32 cellular contexts compared by ENCODE assay signal in genomic region chr20:16179919-16180318, GRCh38.
"Had no signal": no experiment of that assay in that cellular context is flagged by ENCODE, and none has a peak within 500 bp of the region (broad histone marks: within the 10 kb centered on the region; RNA-seq: fewer than 3 reads in every experiment).

No MANE protein-coding gene starts in this region.

- H3K9me3 ChIP-seq: ascending aorta had no signal

- ATAC-seq: activated CD4-positive, alpha-beta T cell treated with anti-CD3 and anti-CD28 coated beads for 36 hours; activated CD4-positive, CD25-positive, alpha-beta regulatory T cell treated with anti-CD3 and anti-CD28 coated beads, Interleukin-2, amount 50 U/mL, for 24 hours; activated CD8-positive, alpha-beta memory T cell treated with anti-CD3 and anti-CD28 coated beads, Interleukin-2, amount 10 ng/mL, durations not matched to agents 7 days and 5 days; activated CD8-positive, alpha-beta T cell treated with anti-CD3 and anti-CD28 coated beads, Interleukin-2, amount 10 ng/mL, durations not matched to agents 7 days and 5 days; activated naive CD8-positive, alpha-beta T cell treated with anti-CD3 and anti-CD28 coated beads, Interleukin-2, amount 50 U/mL, for 24 hours; WTC11 had no signal

- H3K36me3 ChIP-seq: ascending aorta, cardiac muscle cell, WERI-Rb-1 had no signal

- FAIRE-seq: bronchial epithelial cell, TTC549 had no signal

- H3K27me3 ChIP-seq: ascending aorta, cardiac muscle cell had no signal

- H3K4me1 ChIP-seq: ascending aorta had no signal

- DNase-seq: activated CD4-positive, alpha-beta memory T cell treated with anti-CD3 and anti-CD28 coated beads, Interleukin-2, amount 10 ng/mL, durations not matched to agents 7 days and 5 days; activated CD4-positive, alpha-beta T cell treated with anti-CD3 and anti-CD28 coated beads for 1 hour; activated CD4-positive, alpha-beta T cell treated with anti-CD3 and anti-CD28 coated beads for 36 hours; activated CD4-positive, alpha-beta T cell treated with anti-CD3 and anti-CD28 coated beads for 48 hours; activated CD4-positive, alpha-beta T cell treated with anti-CD3 and anti-CD28 coated beads, Interleukin-2, amount 10 ng/mL, durations not matched to agents 7 days and 5 days; activated CD4-positive, alpha-beta T cell treated with anti-CD3 and anti-CD28 coated beads, Interleukin-2, amount 50 U/mL, for 48 hours; activated CD4-positive, CD25-positive, alpha-beta regulatory T cell; activated CD8-positive, alpha-beta memory T cell treated with anti-CD3 and anti-CD28 coated beads for 24 hours; activated CD8-positive, alpha-beta memory T cell treated with anti-CD3 and anti-CD28 coated beads, Interleukin-2, amount 10 ng/mL, durations not matched to agents 7 days and 5 days; activated CD8-positive, alpha-beta memory T cell treated with anti-CD3 and anti-CD28 coated beads, Interleukin-2, amount 50 U/mL, for 48 hours; activated CD8-positive, alpha-beta T cell treated with anti-CD3 and anti-CD28 coated beads, Interleukin-2, amount 10 ng/mL, durations not matched to agents 7 days and 5 days; activated effector memory CD4-positive, alpha-beta T cell treated with Interleukin-2 at 50 U/mL for 16 hours; activated gamma-delta T cell; activated naive CD4-positive, alpha-beta T cell treated with anti-CD3 and anti-CD28 coated beads, Interleukin-2, amount 10 ng/mL, durations not matched to agents 7 days and 5 days; activated naive CD4-positive, alpha-beta T cell treated with Interleukin-2 at 50 U/mL for 16 hours; activated naive CD8-positive, alpha-beta T cell treated with anti-CD3 and anti-CD28 coated beads, Interleukin-2, amount 10 ng/mL, durations not matched to agents 7 days and 5 days; activated naive CD8-positive, alpha-beta T cell treated with anti-CD3 and anti-CD28 coated beads, Interleukin-2, amount 50 U/mL, for 24 hours; activated T-cell treated with anti-CD3 and anti-CD28 coated beads, Interleukin-2, amount 50 U/mL, for 24 hours; activated T-cell treated with anti-CD3 and anti-CD28 coated beads, Interleukin-2, amount 50 U/mL, for 48 hours; amygdala; anterior cingulate cortex; caudate nucleus; cerebellar nuclear complex; T-helper 2 cell; T-helper 9 cell; WERI-Rb-1 had no signal

- H3K27ac ChIP-seq: ascending aorta, cardiac muscle cell, WERI-Rb-1 had no signal

- H3K4me3 ChIP-seq: ascending aorta, cardiac muscle cell had no signal
